Comparison of ENCODE assay signal across 9 cellular contexts in genomic region chr17:65163990-65164495, GRCh38. TPM values are rescaled to one million over a fixed set of nuclear protein-coding genes. Genes with fewer than 3 reads are reported as not detected.
DNase-seq lines count a peak whose midpoint lies in the region; ATAC-seq and TF ChIP-seq lines count a peak whose summit lies in the region.
"Had no signal": no experiment of that assay in that cellular context is flagged by ENCODE, and none has a peak within 500 bp of the region (broad histone marks: within the 10 kb centered on the region; RNA-seq: fewer than 3 reads in every experiment).

No MANE protein-coding gene starts in this region.

- DNase-seq in UCSD-AML1 (lab: John Stamatoyannopoulos, UW; ENCODE audit: unreplicated experiment) (peak; percentile 64), epithelial cell of esophagus (ENCODE audit: low read depth) (peak; percentile 83), amygdala (lab: John Stamatoyannopoulos, UW) (no peak), SJCRH30 (no peak)
- peak; percentile 51 for DNase-seq in stimulated activated naive B cell treated with anti-CD40 and anti-IgM and Interleukin-4, amounts not matched to agents 10 μg/mL and 1 μg/mL and 100 μg/mL, for 72 hours

- H3K9me3 ChIP-seq in BLaER1 = no peaks in the 10 kb centered on the region
- no peaks in the 10 kb centered on the region for H3K9me3 ChIP-seq in SJCRH30 (replicated peaks)

- TF ChIP-seq CTCF in epithelial cell of esophagus (IDR thresholded peaks at IDR 0.05; ENCODE audit: insufficient read depth, low read depth, low read length, missing control alignments) = no peak

- H3K27ac ChIP-seq in BLaER1 (peak overlapping the region; percentile 44), SJCRH30 (no peak overlapping the region)

- 0 out of 2 replicates have a peak overlapping the region, but pooled peaks have one; percentile 1 for H3K9ac ChIP-seq in BLaER1

- H3K4me2 ChIP-seq in BLaER1 = peak overlapping the region; percentile 71

- H3K27me3 ChIP-seq in BLaER1 (no peaks in the 10 kb centered on the region), SJCRH30 (no peaks in the 10 kb centered on the region)

- no peaks in the 10 kb centered on the region for H4K20me1 ChIP-seq in BLaER1

- H3K27ac Mint-ChIP-seq in stimulated activated naive B cell treated with anti-CD40 and anti-IgM and Interleukin-4, amounts not matched to agents 10 μg/mL and 1 μg/mL and 100 μg/mL, for 72 hours = peak overlapping the region; percentile 83
- H3K27ac Mint-ChIP-seq: dendritic cell treated with granulocyte-macrophage colony-stimulating factor and Interleukin-4, amounts not matched to agents 40 ng/mL and 50 ng/mL, for 4 days had no signal

- no peaks in the 10 kb centered on the region for H3K27me3 Mint-ChIP-seq in stimulated activated naive B cell treated with anti-CD40 and anti-IgM and Interleukin-4, amounts not matched to agents 10 μg/mL and 1 μg/mL and 100 μg/mL, for 72 hours

- no peak overlapping the region for H3K4me3 Mint-ChIP-seq in stimulated activated naive B cell treated with anti-CD40 and anti-IgM and Interleukin-4, amounts not matched to agents 10 μg/mL and 1 μg/mL and 100 μg/mL, for 72 hours
- H3K4me3 Mint-ChIP-seq: dendritic cell treated with granulocyte-macrophage colony-stimulating factor and Interleukin-4, amounts not matched to agents 40 ng/mL and 50 ng/mL, for 4 days had no signal

- H3K4me3 ChIP-seq in BLaER1 (no peak overlapping the region), epithelial cell of esophagus (ENCODE audit: low read length) (no peak overlapping the region), SJCRH30 (no peak overlapping the region)

- H3K4me1 ChIP-seq in BLaER1 (peaks cover 44% of the 10 kb centered on the region), SJCRH30 (no peaks in the 10 kb centered on the region)

- no peaks in the 10 kb centered on the region for H3K36me3 ChIP-seq in BLaER1
- no peaks in the 10 kb centered on the region for H3K36me3 ChIP-seq in SJCRH30

- peaks cover 19 to 20% of the 10 kb centered on the region in 2 donors for H3K4me1 Mint-ChIP-seq in stimulated activated naive B cell treated with anti-CD40 and anti-IgM and Interleukin-4, amounts not matched to agents 10 μg/mL and 1 μg/mL and 100 μg/mL, for 72 hours

- no peaks in the 10 kb centered on the region for H3K9me3 Mint-ChIP-seq in stimulated activated naive B cell treated with anti-CD40 and anti-IgM and Interleukin-4, amounts not matched to agents 10 μg/mL and 1 μg/mL and 100 μg/mL, for 72 hours
- H3K9me3 Mint-ChIP-seq: dendritic cell treated with granulocyte-macrophage colony-stimulating factor and Interleukin-4, amounts not matched to agents 40 ng/mL and 50 ng/mL, for 4 days had no signal

- peaks cover 4% of the 10 kb centered on the region in 2 donors for H3K36me3 Mint-ChIP-seq in stimulated activated naive B cell treated with anti-CD40 and anti-IgM and Interleukin-4, amounts not matched to agents 10 μg/mL and 1 μg/mL and 100 μg/mL, for 72 hours

- ATAC-seq in GM19395 (IDR thresholded peaks at IDR 0.05; ENCODE audit: unreplicated experiment) (peak; percentile 92), HG03196 (IDR thresholded peaks at IDR 0.05; ENCODE audit: unreplicated experiment) (peak; percentile 92)
- ATAC-seq in stimulated activated naive B cell treated with anti-CD40 and anti-IgM and Interleukin-4, amounts not matched to agents 10 μg/mL and 1 μg/mL and 100 μg/mL, for 72 hours (replicated peaks) = peak; percentile 85 to 94

RNA-seq across cellular contexts. Expression of gene RGS9, which starts 26.9 kb away (rescaled TPM):
- total RNA-seq in SJCRH30 (2014; rRNA removed; shearing (Covaris generic)) = 2.9 and 3.1 TPM in 2 replicates

Comparison
In these comparisons a context has a peak if more than half of its experiments do, and no peak if none do; other contexts are left out.
1. DNase-seq: peak in UCSD-AML1 (single experiment), epithelial cell of esophagus (single experiment) and stimulated activated naive B cell treated with anti-CD40 and anti-IgM and Interleukin-4, amounts not matched to agents 10 μg/mL and 1 μg/mL and 100 μg/mL, for 72 hours (single experiment); none in amygdala (0 of 56) and SJCRH30 (0 of 2).
2. Peak in every context shown above with its lines, with median percentiles within 50 percentile points of each other: ATAC-seq.